Comparison of ENCODE assay signal across 8 cellular contexts in genomic region chr7:131105294-131105802, GRCh38.
A peak's percentile ranks its signal among the peaks of the same experiment; 100 is the strongest.
DNase-seq lines count a peak whose midpoint lies in the region; ATAC-seq and TF ChIP-seq lines count a peak whose summit lies in the region.

No MANE protein-coding gene starts in this region.

- H4K20me1 ChIP-seq in mammary epithelial cell (ENCODE audit: insufficient read depth, low read length): no peaks in the 10 kb centered on the region

- WGBS in mammary epithelial cell (ENCODE audit: low coverage, missing lambda C conversion rate): 6% methylated on average over 15 of the region's 26 CpGs

- ATAC-seq in lower lobe of right lung: no peak
- no peak for ATAC-seq in GM18861 (IDR thresholded peaks at IDR 0.05; ENCODE audit: unreplicated experiment)

- in situ Hi-C loops in mammary epithelial cell (cut with MboI; ENCODE audit: low sequenced_read_pairs in 2 of 2): loop anchor here in 1 of 2 donors (25.0 kb wide), 1 partner anchor 182 kb away; no protein-coding TSS in a partner anchor

- peaks cover 42% of the 10 kb centered on the region for H3K4me1 ChIP-seq in mammary epithelial cell (ENCODE audit: insufficient read depth, low read length)
- H3K4me1 ChIP-seq in lower lobe of right lung: peaks cover 65% of the 10 kb centered on the region
- peaks cover 0 to 60% (median 17%) of the 10 kb centered on the region in 4 donors for H3K4me1 ChIP-seq in tibial artery

- H3K4me3 ChIP-seq in GM12864 (ENCODE audit: low read depth, low read length) (peak overlapping the region; percentile 54), mammary epithelial cell (replicated peaks in 1 of 3; ENCODE audit: insufficient read depth in 1 of 3, low read depth in 2 of 3, low read length in 3 of 3) (peak overlapping the region; percentile 25 to 56 (median 50)), lower lobe of right lung (peak overlapping the region; percentile 70), tibial artery (peak overlapping the region; percentile 80 to 86)

- dilution Hi-C loops in mammary epithelial cell (cut with HindIII; ENCODE audit: low sequenced_read_pairs): no loop called here

- peak overlapping the region; percentile 92 for H3K4me2 ChIP-seq in mammary epithelial cell (ENCODE audit: insufficient read depth, low read depth, low read length)

- TF ChIP-seq CTCF in GM12864 (IDR thresholded peaks at IDR 0.05; ENCODE audit: low read depth, low read length, missing control alignments): no peak
- TF ChIP-seq CTCF in mammary epithelial cell (conservative IDR thresholded peaks at IDR 0.05 in 1 of 2, IDR thresholded peaks at IDR 0.05 in 1 of 2; ENCODE audit: extremely low read depth in 1 of 2, insufficient read depth in 1 of 2, low read depth in 1 of 2, low read length in 2 of 2): no peak
- TF ChIP-seq CTCF in lower lobe of right lung (IDR thresholded peaks at IDR 0.05): no peak
- no peak for TF ChIP-seq CTCF in tibial artery (IDR thresholded peaks at IDR 0.05)
- TF ChIP-seq CTCF in GM20000 (IDR thresholded peaks at IDR 0.05; ENCODE audit: extremely low read depth, missing control alignments): no peak

- H3K79me2 ChIP-seq in mammary epithelial cell (ENCODE audit: insufficient read depth, low read length): peaks cover 86% of the 10 kb centered on the region

- POLR2A ChIA-PET in HEK293T (lab: Yijun Ruan, JAX): interaction anchor here (0.7 kb wide), 1 partner anchor 222 kb away, joined by 3 read pairs; no protein-coding TSS in a partner anchor

- peak overlapping the region; percentile 17 for H3K27ac ChIP-seq in KOPT-K1 (ENCODE audit: low read depth, low read length, poor library complexity, severe bottlenecking)
- peak overlapping the region; percentile 36 for H3K27ac ChIP-seq in mammary epithelial cell (ENCODE audit: insufficient read depth, low read depth, low read length)
- peak overlapping the region; percentile 83 for H3K27ac ChIP-seq in lower lobe of right lung
- H3K27ac ChIP-seq in tibial artery: peak overlapping the region; percentile 80 to 99

- CTCF ChIA-PET in mammary epithelial cell (lab: Charles Lee; ENCODE audit: low non-redundant PET): no interaction called here
- CTCF ChIA-PET in HEK293T (lab: Yijun Ruan, JAX): interaction anchor here (0.5 kb wide), 1 partner anchor 48 kb away, joined by 4 read pairs; no protein-coding TSS in a partner anchor

- H3K27me3 ChIP-seq in mammary epithelial cell (ENCODE audit: insufficient read depth, low read length): no peaks in the 10 kb centered on the region
- H3K27me3 ChIP-seq in lower lobe of right lung (ENCODE audit: low read depth): no peaks in the 10 kb centered on the region
- H3K27me3 ChIP-seq in tibial artery: no peaks in the 10 kb centered on the region

- peak overlapping the region; percentile 76 for H2AFZ ChIP-seq in mammary epithelial cell (ENCODE audit: low read depth, low read length)

- DNase-seq in GM12864 (ENCODE audit: low read depth) (no peak), mammary epithelial cell (no peak), lower lobe of right lung (no peak), tibial artery (peak in 1 of 2 donors; percentile 52), HEK293T (ENCODE audit: extremely low spot score) (no peak), GM20000 (ENCODE audit: low spot score) (no peak)

- BruUV-seq in mammary epithelial cell (replicated peaks; lab: Mats Ljungman, UMichigan): no TSS peak

- no peaks in the 10 kb centered on the region for H3K9me3 ChIP-seq in KOPT-K1 (ENCODE audit: insufficient read depth, low read length, poor library complexity, severe bottlenecking)
- H3K9me3 ChIP-seq in mammary epithelial cell (replicated peaks; ENCODE audit: insufficient read depth, low read length): no peaks in the 10 kb centered on the region
- no peaks in the 10 kb centered on the region for H3K9me3 ChIP-seq in lower lobe of right lung
- no peaks in the 10 kb centered on the region for H3K9me3 ChIP-seq in tibial artery

- H3K36me3 ChIP-seq in KOPT-K1 (ENCODE audit: insufficient read depth, low read length): no peaks in the 10 kb centered on the region
- peaks cover 6% of the 10 kb centered on the region for H3K36me3 ChIP-seq in mammary epithelial cell (ENCODE audit: insufficient read depth, low read length)
- H3K36me3 ChIP-seq in lower lobe of right lung: peaks cover 31% of the 10 kb centered on the region
- peaks cover 0 to 8% (median 0%) of the 10 kb centered on the region in 3 donors for H3K36me3 ChIP-seq in tibial artery

- peak overlapping the region; percentile 40 for H3K9ac ChIP-seq in mammary epithelial cell (ENCODE audit: insufficient read depth, low read length)

- intact Hi-C loops in mammary epithelial cell (cut with micrococcal nuclease): no loop called here
- intact Hi-C loops in lower lobe of right lung (cut with DNase I): no loop called here
- intact Hi-C loops in tibial artery (cut with DNase I; ENCODE audit: low total_unique reads): loop anchor here (5.0 to 10.0 kb wide), 3 partner anchors 208 to 309 kb away; no protein-coding TSS in a partner anchor

TF ChIP-seq in HEK293T, 16 proteins besides CTCF, POLR2A, EP300 and RAD21:
- TF ChIP-seq FOXA1 (IDR thresholded peaks at IDR 0.05): no peak
- TF ChIP-seq ELF4 (IDR thresholded peaks at IDR 0.05): no peak
TF ChIP-seq in HEK293T: peak in this region for 0.

Comparison
In these comparisons a context has a peak if more than half of its experiments do, and no peak if none do; other contexts are left out.
1. H3K27ac ChIP-seq: peak in every context shown above with its lines; median percentile 90 in tibial artery; 83 in lower lobe of right lung; 36 in mammary epithelial cell; 17 in KOPT-K1.